Comparison of ENCODE assay signal across 1 cellular context in the genomic region with DNA sequence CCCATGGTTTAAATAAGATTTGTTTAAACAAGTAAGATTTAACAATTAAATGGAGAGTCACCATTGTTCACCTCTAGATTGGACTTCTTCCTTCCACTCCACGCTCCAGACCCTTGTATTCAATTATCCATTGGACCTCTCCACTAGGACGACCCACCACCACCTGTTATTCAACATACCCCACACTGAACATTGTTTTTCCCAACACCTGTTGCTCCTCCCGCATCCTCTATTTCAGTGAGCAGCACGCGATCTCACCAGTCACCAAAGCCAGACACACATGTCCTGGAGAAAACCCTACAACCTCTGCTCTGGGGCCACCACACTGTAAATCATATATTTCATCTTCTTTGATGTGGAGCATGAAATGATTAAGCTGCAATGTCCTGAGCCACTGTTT.
TF ChIP-seq lines count a peak whose summit lies in the region.

No MANE protein-coding gene starts in this region.

TF ChIP-seq in IMR-90, 13 proteins besides CTCF, POLR2A, EP300 and RAD21:
- no peak for TF ChIP-seq MAFK (IDR thresholded peaks at IDR 0.05; ENCODE audit: low read depth, low read length)
- TF ChIP-seq, protein P1, sequence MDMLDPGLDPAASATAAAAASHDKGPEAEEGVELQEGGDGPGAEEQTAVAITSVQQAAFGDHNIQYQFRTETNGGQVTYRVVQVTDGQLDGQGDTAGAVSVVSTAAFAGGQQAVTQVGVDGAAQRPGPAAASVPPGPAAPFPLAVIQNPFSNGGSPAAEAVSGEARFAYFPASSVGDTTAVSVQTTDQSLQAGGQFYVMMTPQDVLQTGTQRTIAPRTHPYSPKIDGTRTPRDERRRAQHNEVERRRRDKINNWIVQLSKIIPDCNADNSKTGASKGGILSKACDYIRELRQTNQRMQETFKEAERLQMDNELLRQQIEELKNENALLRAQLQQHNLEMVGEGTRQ (IDR thresholded peaks at IDR 0.05; ENCODE audit: low read depth, low read length) = no peak
- TF ChIP-seq CEBPB (IDR thresholded peaks at IDR 0.05; ENCODE audit: low read depth, low read length) = no peak
- TF ChIP-seq, protein P2, sequence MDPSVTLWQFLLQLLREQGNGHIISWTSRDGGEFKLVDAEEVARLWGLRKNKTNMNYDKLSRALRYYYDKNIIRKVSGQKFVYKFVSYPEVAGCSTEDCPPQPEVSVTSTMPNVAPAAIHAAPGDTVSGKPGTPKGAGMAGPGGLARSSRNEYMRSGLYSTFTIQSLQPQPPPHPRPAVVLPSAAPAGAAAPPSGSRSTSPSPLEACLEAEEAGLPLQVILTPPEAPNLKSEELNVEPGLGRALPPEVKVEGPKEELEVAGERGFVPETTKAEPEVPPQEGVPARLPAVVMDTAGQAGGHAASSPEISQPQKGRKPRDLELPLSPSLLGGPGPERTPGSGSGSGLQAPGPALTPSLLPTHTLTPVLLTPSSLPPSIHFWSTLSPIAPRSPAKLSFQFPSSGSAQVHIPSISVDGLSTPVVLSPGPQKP (IDR thresholded peaks at IDR 0.05; ENCODE audit: borderline replicate concordance, low read depth, low read length) = no peak
- no peak for TF ChIP-seq RCOR1 (IDR thresholded peaks at IDR 0.05; ENCODE audit: insufficient replicate concordance, low read length)
- TF ChIP-seq FOS (IDR thresholded peaks at IDR 0.05; ENCODE audit: low read depth, low read length) = no peak
- no peak for TF ChIP-seq SMC3 (IDR thresholded peaks at IDR 0.05; ENCODE audit: low read depth, low read length)
- no peak for TF ChIP-seq MAZ (IDR thresholded peaks at IDR 0.05; ENCODE audit: borderline replicate concordance, low read depth, low read length)
- no peak for TF ChIP-seq MXI1 (IDR thresholded peaks at IDR 0.05; ENCODE audit: borderline replicate concordance, low read depth, low read length)
- no peak for TF ChIP-seq BHLHE40 (IDR thresholded peaks at IDR 0.05; ENCODE audit: low read depth, low read length)
- TF ChIP-seq CHD1 (IDR thresholded peaks at IDR 0.05; ENCODE audit: low read depth, low read length) = no peak
